ENCODE assay signal across 8 cellular contexts in the genomic region with DNA sequence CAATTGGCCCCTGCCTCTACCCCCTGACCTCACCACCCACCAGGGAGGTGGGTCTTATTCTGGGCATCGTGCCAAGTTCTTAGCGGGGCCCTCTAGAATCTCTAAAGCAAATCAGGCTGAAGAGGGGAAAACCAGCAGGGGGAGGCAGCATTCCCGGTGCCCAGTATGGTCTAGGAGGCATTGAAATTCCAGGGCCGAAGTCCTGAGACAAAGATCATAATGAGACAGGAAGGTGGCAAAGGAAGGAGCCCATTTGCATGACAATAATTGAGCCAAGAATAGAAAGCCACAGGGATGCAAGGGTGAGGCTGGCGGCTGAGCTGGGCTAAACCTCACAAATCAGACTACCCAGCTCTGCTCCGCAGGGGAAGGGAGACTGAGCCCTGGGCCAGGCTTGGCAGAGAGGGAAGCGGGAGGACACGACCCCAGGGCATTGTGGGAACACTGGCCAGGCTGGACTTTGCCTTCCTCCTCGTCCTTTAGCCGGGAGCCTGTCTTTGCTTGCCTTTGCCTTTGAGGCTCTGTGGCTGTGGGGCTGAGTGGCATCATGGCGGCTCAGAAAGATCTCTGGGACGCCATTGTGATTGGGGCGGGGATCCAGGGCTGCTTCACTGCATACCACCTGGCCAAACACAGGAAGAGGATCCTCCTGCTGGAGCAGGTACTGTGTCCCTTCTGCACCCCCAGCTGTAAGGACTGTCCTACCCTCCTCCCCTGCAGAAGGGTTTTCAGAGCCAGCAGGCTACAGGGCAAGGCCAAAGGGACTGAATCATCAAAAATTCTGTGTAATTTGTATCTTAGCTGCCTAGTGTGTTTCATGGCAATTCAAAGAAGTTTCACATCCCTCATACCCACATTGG. TPM values are rescaled to one million over a fixed set of nuclear protein-coding genes. Genes with fewer than 3 reads are reported as not detected.
DNase-seq lines count a peak whose midpoint lies in the region; FAIRE-seq and TF ChIP-seq lines count a peak whose summit lies in the region.

Gene PIPOX, plus strand, starts transcription at position 463 of the 860 bp plus-strand sequence. Its CDS starts 85 bp downstream, at position 548.

- no peak for DNase-seq in GM12891 (ENCODE audit: insufficient read length, low spot score)
- peak; percentile 76 for DNase-seq in NCI-H2029 treated with DMSO at 0.1 percent for 48 hours (lab: John Stamatoyannopoulos, UW)
- peak; percentile 35 to 70 (median 56) for DNase-seq in adrenal gland
- DNase-seq in substantia nigra (lab: John Stamatoyannopoulos, UW): peak in 32 of 49 donors; percentile 16 to 86 (median 47)
- DNase-seq in KG1 (lab: John Stamatoyannopoulos, UW): no peak
- no peak for DNase-seq in T1000 (lab: John Stamatoyannopoulos, UW)
- DNase-seq in RWPE1 (ENCODE audit: low spot score): no peak

- TF ChIP-seq POLR2A in GM12891 (IDR thresholded peaks at IDR 0.05; ENCODE audit: low read depth, low read length) (no peak), adrenal gland (IDR thresholded peaks at IDR 0.05) (no peak)

- H3K27me3 ChIP-seq in adrenal gland (no peaks in the 10 kb centered on the region), iPS-20b (ENCODE audit: insufficient read depth, low read length) (no peaks in the 10 kb centered on the region)

- CTCF ChIA-PET in RWPE1 (lab: Yijun Ruan, JAX): interaction anchor here (0.7 kb wide), 1 partner anchor 189 kb away, joined by 3 read pairs; no protein-coding TSS in a partner anchor

- H3K9me3 ChIP-seq in adrenal gland (replicated peaks in 1 of 3): no peaks in the 10 kb centered on the region
- no peaks in the 10 kb centered on the region for H3K9me3 ChIP-seq in iPS-20b (ENCODE audit: insufficient read depth, low read depth, low read length)

- intact Hi-C loops in adrenal gland (cut with DNase I): no loop called here

- peak; percentile 83 for FAIRE-seq in GM12891 (lab: Jason Lieb, UNC)

- H3K27ac ChIP-seq in adrenal gland (peak within 1 kb of the TSS in 4 of 5 donors; percentile 19 to 67 (median 46)), iPS-20b (ENCODE audit: low read length) (peak within 1 kb of the TSS; percentile 83), substantia nigra (ENCODE audit: low read depth, low read length, poor library complexity, severe bottlenecking) (peak within 1 kb of the TSS; percentile 42), RWPE1 (no peak within 1 kb of the TSS)

- POLR2A ChIA-PET in RWPE1 (lab: Yijun Ruan, JAX; ENCODE audit: low non-redundant PET): no interaction called here

- no peak within 1 kb of the TSS for H3K4me3 ChIP-seq in adrenal gland
- peak within 1 kb of the TSS; percentile 42 for H3K4me3 ChIP-seq in iPS-20b (ENCODE audit: low read length)

- TF ChIP-seq CTCF in adrenal gland (IDR thresholded peaks at IDR 0.05): peak in 1 of 6 experiments; percentile 10
- no peak for TF ChIP-seq CTCF in RWPE1 (conservative IDR thresholded peaks at IDR 0.05; ENCODE audit: low read depth)

- 25 to 48% (median 40%) methylated on average over 10 to 13 of the region's 13 CpGs for WGBS in adrenal gland, 4 donors

- H3K4me1 ChIP-seq in adrenal gland (replicated peaks in 1 of 2) (peaks cover 17 to 37% of the 10 kb centered on the region in 2 donors), iPS-20b (ENCODE audit: insufficient read depth, low read length) (peaks cover 38% of the 10 kb centered on the region)

- peak within 1 kb of the TSS; percentile 71 for H3K9ac ChIP-seq in iPS-20b (ENCODE audit: low read depth, low read length)

- no peaks in the 10 kb centered on the region for H3K36me3 ChIP-seq in adrenal gland (replicated peaks in 1 of 2)
- H3K36me3 ChIP-seq in iPS-20b (ENCODE audit: insufficient read depth, low read depth, low read length): peaks cover 8% of the 10 kb centered on the region; the same call in 1 of the 2 replicates

TF ChIP-seq in GM12891, 5 proteins besides CTCF, POLR2A, EP300 and RAD21:
- TF ChIP-seq POU2F2 (IDR thresholded peaks at IDR 0.05; ENCODE audit: low read depth, low read length) (no peak), POLR2AphosphoS5 (IDR thresholded peaks at IDR 0.05; ENCODE audit: low read depth, low read length) (no peak), TAF1 (IDR thresholded peaks at IDR 0.05; ENCODE audit: low read depth, low read length) (no peak), PAX5 (IDR thresholded peaks at IDR 0.05; ENCODE audit: insufficient read depth, low read length, severe bottlenecking) (no peak), SPI1 (IDR thresholded peaks at IDR 0.05; ENCODE audit: low read depth, low read length) (no peak)

RNA-seq across cellular contexts. Expression of gene PIPOX, which starts in this region (rescaled TPM):
- polyA plus RNA-seq in GM12891 (2012; ENCODE audit: low read depth, missing spikeins): 0.64 TPM
- total RNA-seq in adrenal gland: 1 to 10 TPM in 6 of 8 donors, under 1 TPM in 2; 0.47 to 2.2 (median 1.3) TPM
- under 1 TPM; 0.34 to 0.97 (median 0.82) TPM for polyA plus RNA-seq in adrenal gland

Comparison
In these comparisons a context has a peak if more than half of its experiments do, and no peak if none do; other contexts are left out.
1. DNase-seq: peak in NCI-H2029 treated with DMSO at 0.1 percent for 48 hours (single experiment), adrenal gland (7 of 7) and substantia nigra (32 of 49); none in GM12891 (single experiment), KG1 (single experiment), T1000 (single experiment) and RWPE1 (single experiment).